ENCODE assay signal across 13 cellular contexts in genomic region chr10:118865998-118866778, GRCh38.
"Had no signal": no experiment of that assay in that cellular context is flagged by ENCODE, and none has a peak within 500 bp of the region (broad histone marks: within the 10 kb centered on the region; RNA-seq: fewer than 3 reads in every experiment).

No MANE protein-coding gene starts in this region.

- H3K4me3 ChIP-seq: tibial artery, vagina had no signal

- H3K36me3 Mint-ChIP-seq: mesothelial cell of epicardium had no signal

- H3K27ac ChIP-seq: tibial artery, vagina had no signal

- H3K4me1 Mint-ChIP-seq: activated naive CD8-positive, alpha-beta T cell treated with anti-CD3 and anti-CD28 coated beads for 36 hours had no signal

- H3K9me3 Mint-ChIP-seq: activated naive CD8-positive, alpha-beta T cell treated with anti-CD3 and anti-CD28 coated beads for 36 hours had no signal

- H3K36me3 ChIP-seq: tibial artery, vagina had no signal

- H3K9me3 ChIP-seq: tibial artery, vagina had no signal

- H3K4me3 Mint-ChIP-seq: activated naive CD8-positive, alpha-beta T cell treated with anti-CD3 and anti-CD28 coated beads for 36 hours; mesothelial cell of epicardium had no signal

- H3K27ac Mint-ChIP-seq: activated naive CD8-positive, alpha-beta T cell treated with anti-CD3 and anti-CD28 coated beads for 36 hours; mesothelial cell of epicardium had no signal

- DNase-seq: activated CD4-positive, alpha-beta T cell treated with anti-CD3 and anti-CD28 coated beads for 1 hour; activated CD4-positive, alpha-beta T cell treated with anti-CD3 and anti-CD28 coated beads, Interleukin-2, amount 50 U/mL, for 48 hours; activated gamma-delta T cell; activated naive CD8-positive, alpha-beta T cell treated with anti-CD3 and anti-CD28 coated beads for 36 hours; activated T-cell treated with anti-CD3 and anti-CD28 coated beads, Interleukin-2, amount 50 U/mL, for 48 hours; effector CD4-positive, alpha-beta T cell; foreskin melanocyte; head of caudate nucleus; kidney; retina; tibial artery had no signal

- H3K27me3 ChIP-seq: tibial artery, vagina had no signal
